In genomic region chr20:8166730-8167129, GRCh38 we compare ENCODE assay signal across 17 cellular contexts. TPM values are rescaled to one million over a fixed set of nuclear protein-coding genes. Genes with fewer than 3 reads are reported as not detected.
DNase-seq lines count a peak whose midpoint lies in the region; ATAC-seq and TF ChIP-seq lines count a peak whose summit lies in the region.
"Had no signal": no experiment of that assay in that cellular context is flagged by ENCODE, and none has a peak within 500 bp of the region (broad histone marks: within the 10 kb centered on the region; RNA-seq: fewer than 3 reads in every experiment).

No MANE protein-coding gene starts in this region.

- no peaks in the 10 kb centered on the region for H3K9me3 Mint-ChIP-seq in stimulated activated effector memory CD8-positive, alpha-beta T cell treated with anti-CD3 and anti-CD28 coated beads, Interleukin-12 subunit alpha, Interleukin-12 subunit beta, amount 100 ng/mL, for 72 hours
- H3K9me3 Mint-ChIP-seq: CD4-positive, alpha-beta T cell; CD8-positive, alpha-beta T cell had no signal

- H3K36me3 ChIP-seq in body of pancreas (replicated peaks in 1 of 2; ENCODE audit: insufficient read depth in 1 of 2, low read depth in 2 of 2) (no peaks in the 10 kb centered on the region), transverse colon (no peaks in the 10 kb centered on the region), A673 (ENCODE audit: insufficient read depth, low read length, poor library complexity, severe bottlenecking) (no peaks in the 10 kb centered on the region)

- POLR2A ChIA-PET in A673 (lab: Charles Lee; ENCODE audit: low non-redundant PET) = no interaction called here

- in situ Hi-C loops in transverse colon (cut with MboI; ENCODE audit: low pct_ligation_motif_present in 1 of 4, low pct_unique_long_range_greater_than_20kb in 1 of 4, low sequenced_read_pairs in 3 of 4) = no loop called here

- TF ChIP-seq EP300 in transverse colon (IDR thresholded peaks at IDR 0.05; ENCODE audit: low read depth) = no peak

- TF ChIP-seq POLR2A in body of pancreas (IDR thresholded peaks at IDR 0.05) = no peak
- TF ChIP-seq POLR2A in transverse colon (IDR thresholded peaks at IDR 0.05) = no peak

- peak; percentile 27 for ATAC-seq in Right ventricle myocardium superior (ENCODE audit: poor library complexity)
- ATAC-seq in right cardiac atrium = no peak
- peak; percentile 65 for ATAC-seq in body of pancreas
- ATAC-seq in stimulated activated effector memory CD8-positive, alpha-beta T cell treated with anti-CD3 and anti-CD28 coated beads, Interleukin-12 subunit alpha, Interleukin-12 subunit beta, amount 100 ng/mL, for 72 hours = no peak
- ATAC-seq: CD8-positive, alpha-beta T cell had no signal

- no peak overlapping the region for H3K4me3 Mint-ChIP-seq in stimulated activated effector memory CD8-positive, alpha-beta T cell treated with anti-CD3 and anti-CD28 coated beads, Interleukin-12 subunit alpha, Interleukin-12 subunit beta, amount 100 ng/mL, for 72 hours
- H3K4me3 Mint-ChIP-seq: B cell; CD4-positive, alpha-beta T cell; CD8-positive, alpha-beta T cell had no signal

- BruUV-seq in A673 (replicated peaks; lab: Mats Ljungman, UMichigan) = no TSS peak

- DNase-seq in Right ventricle myocardium superior (no peak), right cardiac atrium (no peak), body of pancreas (peak in 1 of 4 donors; percentile 9), transverse colon (no peak), A673 (ENCODE audit: low spot score) (no peak)
- DNase-seq in stimulated activated effector memory CD8-positive, alpha-beta T cell treated with anti-CD3 and anti-CD28 coated beads, Interleukin-12 subunit alpha, Interleukin-12 subunit beta, amount 100 ng/mL, for 72 hours (ENCODE audit: low spot score in 2 of 2) = no peak
- DNase-seq: 8988T; AML-193; Caco-2; Calu3; CD4-positive, alpha-beta T cell; CD8-positive, alpha-beta T cell; DMS79 treated with DMSO at 0.1 percent for 48 hours; GF-D8 had no signal

- no peaks in the 10 kb centered on the region for H3K36me3 Mint-ChIP-seq in stimulated activated effector memory CD8-positive, alpha-beta T cell treated with anti-CD3 and anti-CD28 coated beads, Interleukin-12 subunit alpha, Interleukin-12 subunit beta, amount 100 ng/mL, for 72 hours
- H3K36me3 Mint-ChIP-seq: CD8-positive, alpha-beta T cell had no signal

- H3K4me1 ChIP-seq in right cardiac atrium (ENCODE audit: control insufficient read depth, insufficient read depth, low read length) (peaks cover 3% of the 10 kb centered on the region), body of pancreas (peaks cover 28% of the 10 kb centered on the region), transverse colon (peaks cover 0 to 8% (median 1%) of the 10 kb centered on the region in 4 donors), A673 (ENCODE audit: insufficient read depth, low read length, poor library complexity, severe bottlenecking) (peaks cover 9% of the 10 kb centered on the region)

- H3K4me1 Mint-ChIP-seq in stimulated activated effector memory CD8-positive, alpha-beta T cell treated with anti-CD3 and anti-CD28 coated beads, Interleukin-12 subunit alpha, Interleukin-12 subunit beta, amount 100 ng/mL, for 72 hours = peaks cover 23% of the 10 kb centered on the region
- H3K4me1 Mint-ChIP-seq: B cell had no signal

- H3K4me3 ChIP-seq in right cardiac atrium (ENCODE audit: low read length) (no peak overlapping the region), body of pancreas (no peak overlapping the region), transverse colon (no peak overlapping the region), A673 (ENCODE audit: low read depth, low read length, poor library complexity, severe bottlenecking) (no peak overlapping the region)
- H3K4me3 ChIP-seq: BLaER1 treated with 17β-estradiol and CSF1 and Interleukin-3, amounts not matched to agents 10 nM and 100 nM had no signal

- H3K9me3 ChIP-seq in right cardiac atrium (ENCODE audit: control insufficient read depth, low read length) = no peaks in the 10 kb centered on the region
- no peaks in the 10 kb centered on the region for H3K9me3 ChIP-seq in body of pancreas
- no peaks in the 10 kb centered on the region for H3K9me3 ChIP-seq in transverse colon
- no peaks in the 10 kb centered on the region for H3K9me3 ChIP-seq in A673 (ENCODE audit: low read depth, low read length, poor library complexity, severe bottlenecking)
- H3K9me3 ChIP-seq: Caco-2 had no signal

- H3K27ac ChIP-seq in right cardiac atrium (ENCODE audit: low read length) (no peak overlapping the region), body of pancreas (no peak overlapping the region), transverse colon (no peak overlapping the region), A673 (ENCODE audit: low read depth, low read length, poor library complexity, severe bottlenecking) (no peak overlapping the region)
- H3K27ac ChIP-seq: BLaER1 treated with 17β-estradiol and CSF1 and Interleukin-3, amounts not matched to agents 10 nM and 100 nM; C4-2B had no signal

- intact Hi-C loops in Right ventricle myocardium superior (cut with DNase I) (no loop called here), right cardiac atrium (cut with DNase I) (no loop called here), body of pancreas (cut with DNase I) (no loop called here), transverse colon (cut with DNase I; ENCODE audit: low total_unique reads) (no loop called here), A673 (cut with micrococcal nuclease; ENCODE audit: unreplicated experiment) (no loop called here)

- WGBS in right cardiac atrium = 89% methylated on average over 7 of the region's 7 CpGs
- WGBS in body of pancreas, 2 donors = 67 to 70% methylated on average over 7 of the region's 7 CpGs
- 86 to 100% methylated on average over 3 to 7 of the region's 7 CpGs for WGBS in transverse colon (ENCODE audit: low coverage in 1 of 2), 2 donors

- TF ChIP-seq CTCF in body of pancreas (IDR thresholded peaks at IDR 0.05) (no peak), transverse colon (IDR thresholded peaks at IDR 0.05) (no peak), A673 (conservative IDR thresholded peaks at IDR 0.05; ENCODE audit: low read depth, low read length) (no peak)

- no peaks in the 10 kb centered on the region for H3K27me3 ChIP-seq in right cardiac atrium (ENCODE audit: control insufficient read depth, insufficient read depth)
- H3K27me3 ChIP-seq in body of pancreas = no peaks in the 10 kb centered on the region
- H3K27me3 ChIP-seq in transverse colon = no peaks in the 10 kb centered on the region
- H3K27me3 ChIP-seq in A673 (replicated peaks; ENCODE audit: insufficient read depth, low read depth, low read length, poor library complexity) = no peaks in the 10 kb centered on the region
- H3K27me3 ChIP-seq: BLaER1 treated with 17β-estradiol and CSF1 and Interleukin-3, amounts not matched to agents 10 nM and 100 nM had no signal

- H3K27ac Mint-ChIP-seq in stimulated activated effector memory CD8-positive, alpha-beta T cell treated with anti-CD3 and anti-CD28 coated beads, Interleukin-12 subunit alpha, Interleukin-12 subunit beta, amount 100 ng/mL, for 72 hours = peak overlapping the region; percentile 13
- H3K27ac Mint-ChIP-seq: B cell; CD4-positive, alpha-beta T cell; CD8-positive, alpha-beta T cell had no signal

- CTCF ChIA-PET in A673 (lab: Charles Lee) = no interaction called here

RNA-seq across cellular contexts. Expression of gene PLCB1, which starts 34.7 kb away (rescaled TPM):
- 6.3 TPM for total RNA-seq in Right ventricle myocardium superior
- total RNA-seq in right cardiac atrium = 10 to 100 TPM; 11.4 to 20.3 (median 14.1) TPM
- 7.6 TPM for polyA plus RNA-seq in right cardiac atrium
- 10 to 100 TPM; 32.9 to 46.1 TPM for total RNA-seq in body of pancreas
- total RNA-seq in transverse colon = 10 to 100 TPM; 13.1 to 18.6 (median 15.8) TPM
- 6.8 and 10.4 TPM in 2 replicates for total RNA-seq in A673 (2021)

Comparison
In these comparisons a context has a peak if more than half of its experiments do, and no peak if none do; other contexts are left out.
1. ATAC-seq: peak in Right ventricle myocardium superior (single experiment) and body of pancreas (single experiment); none in right cardiac atrium (0 of 2) and stimulated activated effector memory CD8-positive, alpha-beta T cell treated with anti-CD3 and anti-CD28 coated beads, Interleukin-12 subunit alpha, Interleukin-12 subunit beta, amount 100 ng/mL, for 72 hours (single experiment).